In the genomic region with DNA sequence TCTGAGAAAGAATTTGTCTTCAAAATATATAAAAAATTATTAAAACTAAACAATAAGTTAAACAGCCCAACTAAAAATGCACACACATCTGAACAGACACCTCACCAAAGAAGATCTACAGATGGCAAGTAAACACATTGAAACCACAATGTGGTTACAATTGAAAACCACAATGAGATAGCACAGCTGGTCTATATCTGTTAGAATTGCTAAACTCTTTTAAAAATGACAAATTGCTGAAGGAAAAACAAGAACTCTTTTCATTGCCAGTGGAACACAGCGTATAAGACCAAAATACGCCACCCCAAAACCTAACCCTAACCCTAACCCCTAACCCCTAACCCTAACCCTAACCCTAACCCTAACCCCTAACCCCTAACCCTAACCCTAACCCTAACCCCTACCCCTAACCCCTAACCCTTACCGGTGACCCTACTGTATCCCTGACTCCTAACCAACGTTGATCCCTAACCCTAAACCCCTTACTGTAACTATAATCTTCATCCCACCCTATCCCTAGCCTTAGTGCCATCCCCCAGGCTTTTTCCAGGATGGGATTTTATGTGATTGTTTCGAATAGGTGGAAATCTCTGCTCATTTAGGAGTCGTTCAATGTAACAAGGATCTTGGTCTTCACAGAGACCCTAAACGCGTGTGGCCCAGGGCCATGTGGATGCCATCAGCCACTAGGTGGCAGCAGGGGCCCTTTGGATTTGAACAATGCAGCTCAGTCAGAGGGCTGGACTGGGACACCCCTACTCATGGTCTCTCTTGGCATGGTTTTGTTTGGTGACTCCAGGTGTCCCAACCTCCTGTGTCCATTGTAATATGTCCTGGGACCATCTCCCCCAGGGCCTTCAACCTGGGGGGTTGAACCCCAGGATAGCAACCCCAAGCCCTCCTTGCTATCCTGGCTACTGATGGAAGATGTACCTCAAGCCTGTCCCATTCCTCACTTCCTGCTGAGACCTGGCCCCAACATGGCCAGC, we compare ENCODE assay signal across 9 cellular contexts. TPM values are rescaled to one million over a fixed set of nuclear protein-coding genes. Genes with fewer than 3 reads are reported as not detected.
DNase-seq lines count a peak whose midpoint lies in the region; ATAC-seq, FAIRE-seq and TF ChIP-seq lines count a peak whose summit lies in the region.
"Not testable (repeated sequence)": the region's sequence is repeated elsewhere in the genome, so short reads cannot be mapped to it uniquely, and the experiment has no call there.
"Had no signal": no experiment of that assay in that cellular context is flagged by ENCODE, and none has a peak within 500 bp of the region (broad histone marks: within the 10 kb centered on the region; RNA-seq: fewer than 3 reads in every experiment).

No MANE protein-coding gene starts in this region.

- not testable (repeated sequence) for H2AFZ ChIP-seq in GM12878 (ENCODE audit: control insufficient read depth, low read depth, low read length)

- DNase-seq in GM13976 (ENCODE audit: low spot score); Panc1 (ENCODE audit: low read depth, low spot score); GM12878 (ENCODE audit: low read depth, low spot score); Right ventricle myocardium inferior (ENCODE audit: missing footprints); natural killer cell treated with Interleukin-12 subunit alpha and Interleukin-12 subunit beta and Interleukin-15 and Interleukin-18, amount 100 ng/mL, for 72 hours (ENCODE audit: low spot score): not testable (repeated sequence)
- peak; percentile 70 for DNase-seq in activated CD8-positive, alpha-beta memory T cell treated with anti-CD3 and anti-CD28 coated beads, Interleukin-2, amount 50 U/mL, for 4 hours
- DNase-seq in stimulated activated CD4-positive, alpha-beta T cell treated with anti-CD3 and anti-CD28 coated beads, Interleukin-4, amount 100 ng/mL, for 24 hours, result peak; percentile 47

- BruUV-seq in Panc1 (replicated peaks; lab: Mats Ljungman, UMichigan); GM12878 (replicated peaks; lab: Mats Ljungman, UMichigan): not testable (repeated sequence)

- not testable (repeated sequence) for H3K9me3 ChIP-seq in Panc1 (ENCODE audit: control insufficient read depth, insufficient read depth, low read depth, low read length); GM12878 (replicated peaks; ENCODE audit: control insufficient read depth, insufficient read depth, low read length)

- not testable (repeated sequence) for H3K27ac Mint-ChIP-seq in natural killer cell treated with Interleukin-12 subunit alpha and Interleukin-12 subunit beta and Interleukin-15 and Interleukin-18, amount 100 ng/mL, for 72 hours

- H3K4me3 Mint-ChIP-seq in natural killer cell treated with Interleukin-12 subunit alpha and Interleukin-12 subunit beta and Interleukin-15 and Interleukin-18, amount 100 ng/mL, for 72 hours, result peak overlapping the region; percentile 63

- not testable (repeated sequence) for H3K36me3 Mint-ChIP-seq in natural killer cell treated with Interleukin-12 subunit alpha and Interleukin-12 subunit beta and Interleukin-15 and Interleukin-18, amount 100 ng/mL, for 72 hours

- RAD21 ChIA-PET in GM12878 (lab: Charles Lee; ENCODE audit: unreplicated experiment), result not testable (repeated sequence)

- WGBS in GM12878 (ENCODE audit: insufficient coverage, insufficient replicate concordance, low lambda C conversion rate, missing lambda C conversion rate), result 23% methylated on average over 4 of the region's 8 CpGs

- not testable (repeated sequence) for H3K27me3 Mint-ChIP-seq in natural killer cell treated with Interleukin-12 subunit alpha and Interleukin-12 subunit beta and Interleukin-15 and Interleukin-18, amount 100 ng/mL, for 72 hours

- not testable (repeated sequence) for H3K79me2 ChIP-seq in GM12878 (ENCODE audit: control insufficient read depth, insufficient read depth, low read length)

- not testable (repeated sequence) for TF ChIP-seq POLR2A in GM12878 (IDR thresholded peaks at IDR 0.05; ENCODE audit: low read depth, low read length)

- TF ChIP-seq RAD21 in GM12878 (IDR thresholded peaks at IDR 0.05; ENCODE audit: insufficient read depth, low read depth, low read length), result not testable (repeated sequence)

- not testable (repeated sequence) for H3K4me3 ChIP-seq in Panc1 (ENCODE audit: low read depth in 2 of 2, low read length in 2 of 2); GM12878

- peak; percentile 71 for TF ChIP-seq CTCF in 22Rv1 (IDR thresholded peaks at IDR 0.05)
- TF ChIP-seq CTCF in GM13976 (IDR thresholded peaks at IDR 0.05; ENCODE audit: borderline replicate concordance, control extremely low read depth, extremely low read depth, insufficient read depth, missing control alignments), result peak; percentile 43
- peak; percentile 81; the same call in 1 of the 2 replicates for TF ChIP-seq CTCF in Panc1 (IDR thresholded peaks at IDR 0.05)
- TF ChIP-seq CTCF in GM12878 (IDR thresholded peaks at IDR 0.05 in 2 of 3, conservative IDR thresholded peaks at IDR 0.05 in 1 of 3; ENCODE audit: control insufficient read depth in 2 of 3, extremely low read depth in 1 of 3, insufficient read depth in 1 of 3, low read depth in 3 of 3, low read length in 3 of 3), result 0 out of 6 replicates have a peak, but pooled peaks of 1 of the 3 experiments have one; percentile 12

- H3K27ac ChIP-seq in 22Rv1; Panc1 (ENCODE audit: low read length); GM12878 (ENCODE audit: control insufficient read depth, insufficient read depth): not testable (repeated sequence)

- CTCF ChIA-PET in Panc1 (lab: Charles Lee); GM12878 (lab: Yijun Ruan, JAX): not testable (repeated sequence)

- not testable (repeated sequence) for H3K4me1 ChIP-seq in Panc1 (ENCODE audit: control insufficient read depth, insufficient read depth, low read length); GM12878 (ENCODE audit: control insufficient read depth, insufficient read depth, low read length)

- not testable (repeated sequence) for TF ChIP-seq EP300 in GM12878 (IDR thresholded peaks at IDR 0.05; ENCODE audit: borderline replicate concordance in 1 of 2, control insufficient read depth in 1 of 2, low read depth in 2 of 2, low read length in 2 of 2)

- FAIRE-seq in GM12878 (lab: Jason Lieb, UNC), result peak; percentile 97

- not testable (repeated sequence) for H3K9me3 Mint-ChIP-seq in natural killer cell treated with Interleukin-12 subunit alpha and Interleukin-12 subunit beta and Interleukin-15 and Interleukin-18, amount 100 ng/mL, for 72 hours

- SMC1A ChIA-PET in GM12878 (lab: Charles Lee; ENCODE audit: uncharacterized antibody, unreplicated experiment), result not testable (repeated sequence)

- H3K36me3 ChIP-seq in Panc1 (ENCODE audit: control insufficient read depth, insufficient read depth, low read length); GM12878 (ENCODE audit: control insufficient read depth in 2 of 2, insufficient read depth in 2 of 2, low read length in 1 of 2): not testable (repeated sequence)

- not testable (repeated sequence) for H3K9ac ChIP-seq in GM12878 (ENCODE audit: control insufficient read depth, insufficient read depth, low read length)

- POLR2A ChIA-PET in Panc1 (lab: Charles Lee); GM12878 (lab: Charles Lee): not testable (repeated sequence)

- not testable (repeated sequence) for H3K27me3 ChIP-seq in Panc1 (ENCODE audit: control insufficient read depth, insufficient read depth, low read length); GM12878 (replicated peaks in 1 of 2; ENCODE audit: control insufficient read depth in 2 of 2, insufficient read depth in 2 of 2, low read length in 1 of 2)

- H3K4me2 ChIP-seq in GM12878 (ENCODE audit: control insufficient read depth, insufficient read depth), result not testable (repeated sequence)

- in situ Hi-C loops in GM13976 (cut with MboI; ENCODE audit: low sequenced_read_pairs, unreplicated experiment); Panc1 (cut with HindIII; ENCODE audit: low pct_unique_long_range_greater_than_20kb, low sequenced_read_pairs); GM12878 (cut with MboI): not testable (repeated sequence)

- H4K20me1 ChIP-seq in GM12878 (ENCODE audit: control insufficient read depth, insufficient read depth), result not testable (repeated sequence)

- ATAC-seq in Panc1, result peak; percentile 81
- peak; percentile 66 for ATAC-seq in GM12878
- ATAC-seq in Right ventricle myocardium inferior, result peak; percentile 49
- ATAC-seq in natural killer cell treated with Interleukin-12 subunit alpha and Interleukin-12 subunit beta and Interleukin-15 and Interleukin-18, amount 100 ng/mL, for 72 hours, result peak; percentile 53 to 62

- intact Hi-C loops in Panc1 (cut with micrococcal nuclease; ENCODE audit: unreplicated experiment); GM12878 (cut with micrococcal nuclease; ENCODE audit: unreplicated experiment); Right ventricle myocardium inferior (cut with DNase I): not testable (repeated sequence)

- H3K4me1 Mint-ChIP-seq in natural killer cell treated with Interleukin-12 subunit alpha and Interleukin-12 subunit beta and Interleukin-15 and Interleukin-18, amount 100 ng/mL, for 72 hours (ENCODE audit: low read depth in 2 of 2), result not testable (repeated sequence)

RNA-seq across cellular contexts. Expression of a gene that starts 1.1 kb away (rescaled TPM):
- total RNA-seq in Panc1 (2021; ENCODE audit: unreplicated experiment) (not detected), GM12878 (2014; rRNA removed) (not detected in 2 replicates), GM12878 (2014; rRNA removed; fragmentation: Illumina TruSeq; extraction: Trizol) (not detected in 2 replicates), GM12878 (2021) (not detected in 2 replicates), Right ventricle myocardium inferior (not detected)
- not detected for polyA plus RNA-seq in Panc1 (2012; ENCODE audit: insufficient read length)
- total RNA-seq in GM12878 (2013; cell fraction: nucleolus; rRNA removed), result not detected in 2 replicates
- not detected for polyA plus RNA-seq in GM12878 (2011; ENCODE audit: low read depth)
- polyA plus RNA-seq in GM12878 (2011; rRNA removed) (not detected in 2 replicates), GM12878 (2014; fragmentation: Illumina TruSeq; extraction: Trizol) (not detected in 2 replicates), GM12878 (2014; fragmentation: Nextera tagmentation; extraction: Ambion mirVana) (not detected), GM12878 (2014; rRNA removed) (not detected in 2 replicates), GM12878 (2016; fragmentation: Nextera tagmentation; extraction: Ambion mirVana) (not detected)
- polyA plus RNA-seq in GM12878 (2011; cell fraction: cytosol; rRNA removed), result not detected in 2 replicates
- polyA plus RNA-seq in GM12878 (2011; cell fraction: nucleus; rRNA removed), result not detected in 2 replicates
- not detected in 2 replicates for polyA plus RNA-seq in GM12878 (2012)
- polyA minus RNA-seq in GM12878 (2011; rRNA and poly(A)+ RNA removed), result not detected in 2 replicates
- polyA minus RNA-seq in GM12878 (2011; cell fraction: cytosol; rRNA and poly(A)+ RNA removed), result not detected in 2 replicates
- polyA minus RNA-seq in GM12878 (2011; cell fraction: nucleus; rRNA and poly(A)+ RNA removed), result not detected in 2 replicates
- total RNA-seq in natural killer cell treated with Interleukin-12 subunit alpha and Interleukin-12 subunit beta and Interleukin-15 and Interleukin-18, amount 100 ng/mL, for 72 hours, result not detected
- total RNA-seq: SK-MEL-5 had no signal

RNA-seq across cellular contexts. Expression of a gene that starts 15.4 kb away (rescaled TPM):
- total RNA-seq in Panc1 (2021; ENCODE audit: unreplicated experiment), result 89.0 TPM
- polyA plus RNA-seq in Panc1 (2012; ENCODE audit: insufficient read length), result 78.9 TPM
- 54.6 and 60.2 TPM in 2 replicates for total RNA-seq in GM12878 (2013; cell fraction: nucleolus; rRNA removed)
- 15.6 and 17.8 TPM in 2 replicates for total RNA-seq in GM12878 (2014; rRNA removed)
- total RNA-seq in GM12878 (2014; rRNA removed; fragmentation: Illumina TruSeq; extraction: Trizol), result 13.7 and 14.0 TPM in 2 replicates
- 40.5 and 48.9 TPM in 2 replicates for total RNA-seq in GM12878 (2021)
- polyA plus RNA-seq in GM12878 (2011; ENCODE audit: low read depth), result 36.2 TPM
- 24.6 and 44.2 TPM in 2 replicates for polyA plus RNA-seq in GM12878 (2011; rRNA removed)
- 66.9 and 68.1 TPM in 2 replicates for polyA plus RNA-seq in GM12878 (2011; cell fraction: cytosol; rRNA removed)
- polyA plus RNA-seq in GM12878 (2011; cell fraction: nucleus; rRNA removed), result 49.8 and 58.9 TPM in 2 replicates
- polyA plus RNA-seq in GM12878 (2012), result 52.3 and 52.9 TPM in 2 replicates
- 28.3 and 40.8 TPM in 2 replicates for polyA plus RNA-seq in GM12878 (2014; fragmentation: Illumina TruSeq; extraction: Trizol)
- 10 to 100 TPM in 1 of 2 experiments, 1 to 10 TPM in 1; 6.7 to 12.4 TPM for polyA plus RNA-seq in GM12878 (2014; fragmentation: Nextera tagmentation; extraction: Ambion mirVana)
- polyA plus RNA-seq in GM12878 (2014; rRNA removed), result 38.7 and 43.0 TPM in 2 replicates
- polyA plus RNA-seq in GM12878 (2016; fragmentation: Nextera tagmentation; extraction: Ambion mirVana), result 10 to 100 TPM; 46.9 to 55.4 TPM
- 77.0 and 86.8 TPM in 2 replicates for polyA minus RNA-seq in GM12878 (2011; rRNA and poly(A)+ RNA removed)
- polyA minus RNA-seq in GM12878 (2011; cell fraction: cytosol; rRNA and poly(A)+ RNA removed), result 11.8 and 13.0 TPM in 2 replicates
- polyA minus RNA-seq in GM12878 (2011; cell fraction: nucleus; rRNA and poly(A)+ RNA removed), result 44.2 and 63.0 TPM in 2 replicates
- 19.4 TPM for total RNA-seq in Right ventricle myocardium inferior
- 10 to 100 TPM; 43.6 to 51.4 TPM for total RNA-seq in natural killer cell treated with Interleukin-12 subunit alpha and Interleukin-12 subunit beta and Interleukin-15 and Interleukin-18, amount 100 ng/mL, for 72 hours

RNA-seq across cellular contexts. Expression of a gene that starts 15.7 kb away (rescaled TPM):
- total RNA-seq in Panc1 (2021; ENCODE audit: unreplicated experiment), result 264 TPM
- polyA plus RNA-seq in Panc1 (2012; ENCODE audit: insufficient read length), result 259 TPM
- 45.6 and 57.5 TPM in 2 replicates for total RNA-seq in GM12878 (2013; cell fraction: nucleolus; rRNA removed)
- total RNA-seq in GM12878 (2014; rRNA removed), result 157 and 167 TPM in 2 replicates
- 81.2 and 82.9 TPM in 2 replicates for total RNA-seq in GM12878 (2014; rRNA removed; fragmentation: Illumina TruSeq; extraction: Trizol)
- total RNA-seq in GM12878 (2021), result 97.8 and 107 TPM in 2 replicates
- polyA plus RNA-seq in GM12878 (2011; ENCODE audit: low read depth), result 69.6 TPM
- 46.4 and 93.7 TPM in 2 replicates for polyA plus RNA-seq in GM12878 (2011; rRNA removed)
- polyA plus RNA-seq in GM12878 (2011; cell fraction: cytosol; rRNA removed), result 105 and 117 TPM in 2 replicates
- polyA plus RNA-seq in GM12878 (2011; cell fraction: nucleus; rRNA removed), result 289 and 296 TPM in 2 replicates
- polyA plus RNA-seq in GM12878 (2012), result 52.9 and 63.6 TPM in 2 replicates
- 38.1 and 77.6 TPM in 2 replicates for polyA plus RNA-seq in GM12878 (2014; fragmentation: Illumina TruSeq; extraction: Trizol)
- polyA plus RNA-seq in GM12878 (2014; fragmentation: Nextera tagmentation; extraction: Ambion mirVana), result 10 to 100 TPM; 10.4 to 12.4 TPM
- 106 and 109 TPM in 2 replicates for polyA plus RNA-seq in GM12878 (2014; rRNA removed)
- polyA plus RNA-seq in GM12878 (2016; fragmentation: Nextera tagmentation; extraction: Ambion mirVana), result 10 to 100 TPM; 68.6 to 79.9 TPM
- polyA minus RNA-seq in GM12878 (2011; rRNA and poly(A)+ RNA removed), result 84.0 and 146 TPM in 2 replicates
- 30.2 and 48.7 TPM in 2 replicates for polyA minus RNA-seq in GM12878 (2011; cell fraction: cytosol; rRNA and poly(A)+ RNA removed)
- polyA minus RNA-seq in GM12878 (2011; cell fraction: nucleus; rRNA and poly(A)+ RNA removed), result 74.8 and 117 TPM in 2 replicates
- total RNA-seq in Right ventricle myocardium inferior, result 52.3 TPM
- 100 to 1,000 TPM; 130 to 148 TPM for total RNA-seq in natural killer cell treated with Interleukin-12 subunit alpha and Interleukin-12 subunit beta and Interleukin-15 and Interleukin-18, amount 100 ng/mL, for 72 hours

RNA-seq across cellular contexts. Expression of a gene that starts 44.4 kb away (rescaled TPM):
- total RNA-seq in Panc1 (2021; ENCODE audit: unreplicated experiment) (37.5 TPM), GM12878 (2014; rRNA removed) (12.4 and 13.3 TPM in 2 replicates), GM12878 (2014; rRNA removed; fragmentation: Illumina TruSeq; extraction: Trizol) (7.1 and 8.5 TPM in 2 replicates), GM12878 (2021) (12.9 and 15.1 TPM in 2 replicates), Right ventricle myocardium inferior (39.7 TPM)
- 56.2 TPM for polyA plus RNA-seq in Panc1 (2012; ENCODE audit: insufficient read length)
- total RNA-seq in GM12878 (2013; cell fraction: nucleolus; rRNA removed), result 26.5 and 33.8 TPM in 2 replicates
- 11.2 TPM for polyA plus RNA-seq in GM12878 (2011; ENCODE audit: low read depth)
- polyA plus RNA-seq in GM12878 (2011; rRNA removed) (15.8 and 18.8 TPM in 2 replicates), GM12878 (2014; fragmentation: Illumina TruSeq; extraction: Trizol) (11.8 and 19.4 TPM in 2 replicates), GM12878 (2014; fragmentation: Nextera tagmentation; extraction: Ambion mirVana) (1 to 10 TPM in 1 of 2 experiments, under 1 TPM in 1; 0.90 to 2.8 TPM), GM12878 (2014; rRNA removed) (22.6 and 23.2 TPM in 2 replicates), GM12878 (2016; fragmentation: Nextera tagmentation; extraction: Ambion mirVana) (10 to 100 TPM; 11.4 to 12.9 TPM)
- 26.1 and 26.7 TPM in 2 replicates for polyA plus RNA-seq in GM12878 (2011; cell fraction: cytosol; rRNA removed)
- 44.2 and 52.4 TPM in 2 replicates for polyA plus RNA-seq in GM12878 (2011; cell fraction: nucleus; rRNA removed)
- polyA plus RNA-seq in GM12878 (2012), result 21.5 and 28.2 TPM in 2 replicates
- polyA minus RNA-seq in GM12878 (2011; rRNA and poly(A)+ RNA removed), result 6.3 and 21.2 TPM in 2 replicates
- 2.8 and 5.7 TPM in 2 replicates for polyA minus RNA-seq in GM12878 (2011; cell fraction: cytosol; rRNA and poly(A)+ RNA removed)
- polyA minus RNA-seq in GM12878 (2011; cell fraction: nucleus; rRNA and poly(A)+ RNA removed), result 10.2 and 16.3 TPM in 2 replicates
- total RNA-seq in natural killer cell treated with Interleukin-12 subunit alpha and Interleukin-12 subunit beta and Interleukin-15 and Interleukin-18, amount 100 ng/mL, for 72 hours, result 10 to 100 TPM; 13.7 to 16.3 TPM

RNA-seq across cellular contexts. Expression of a gene that starts 45.0 kb away (rescaled TPM):
- total RNA-seq in Panc1 (2021; ENCODE audit: unreplicated experiment) (271 TPM), GM12878 (2014; rRNA removed) (173 and 184 TPM in 2 replicates), GM12878 (2014; rRNA removed; fragmentation: Illumina TruSeq; extraction: Trizol) (131 and 141 TPM in 2 replicates), GM12878 (2021) (160 and 163 TPM in 2 replicates), Right ventricle myocardium inferior (91.7 TPM)
- 202 TPM for polyA plus RNA-seq in Panc1 (2012; ENCODE audit: insufficient read length)
- total RNA-seq in GM12878 (2013; cell fraction: nucleolus; rRNA removed), result 72.9 and 74.9 TPM in 2 replicates
- polyA plus RNA-seq in GM12878 (2011; ENCODE audit: low read depth), result 82.9 TPM
- polyA plus RNA-seq in GM12878 (2011; rRNA removed) (159 and 169 TPM in 2 replicates), GM12878 (2014; fragmentation: Illumina TruSeq; extraction: Trizol) (164 and 170 TPM in 2 replicates), GM12878 (2014; fragmentation: Nextera tagmentation; extraction: Ambion mirVana) (100 to 1,000 TPM; 198 to 221 TPM), GM12878 (2014; rRNA removed) (169 and 193 TPM in 2 replicates), GM12878 (2016; fragmentation: Nextera tagmentation; extraction: Ambion mirVana) (100 to 1,000 TPM; 277 to 303 TPM)
- polyA plus RNA-seq in GM12878 (2011; cell fraction: cytosol; rRNA removed), result 181 and 204 TPM in 2 replicates
- polyA plus RNA-seq in GM12878 (2011; cell fraction: nucleus; rRNA removed), result 151 and 175 TPM in 2 replicates
- 108 and 124 TPM in 2 replicates for polyA plus RNA-seq in GM12878 (2012)
- polyA minus RNA-seq in GM12878 (2011; rRNA and poly(A)+ RNA removed), result 71.0 and 89.0 TPM in 2 replicates
- polyA minus RNA-seq in GM12878 (2011; cell fraction: cytosol; rRNA and poly(A)+ RNA removed), result 26.2 and 34.4 TPM in 2 replicates
- polyA minus RNA-seq in GM12878 (2011; cell fraction: nucleus; rRNA and poly(A)+ RNA removed), result 33.7 and 39.5 TPM in 2 replicates
- total RNA-seq in natural killer cell treated with Interleukin-12 subunit alpha and Interleukin-12 subunit beta and Interleukin-15 and Interleukin-18, amount 100 ng/mL, for 72 hours, result 100 to 1,000 TPM; 204 to 263 TPM
